ENCODE assay signal across 15 cellular contexts in the genomic region with DNA sequence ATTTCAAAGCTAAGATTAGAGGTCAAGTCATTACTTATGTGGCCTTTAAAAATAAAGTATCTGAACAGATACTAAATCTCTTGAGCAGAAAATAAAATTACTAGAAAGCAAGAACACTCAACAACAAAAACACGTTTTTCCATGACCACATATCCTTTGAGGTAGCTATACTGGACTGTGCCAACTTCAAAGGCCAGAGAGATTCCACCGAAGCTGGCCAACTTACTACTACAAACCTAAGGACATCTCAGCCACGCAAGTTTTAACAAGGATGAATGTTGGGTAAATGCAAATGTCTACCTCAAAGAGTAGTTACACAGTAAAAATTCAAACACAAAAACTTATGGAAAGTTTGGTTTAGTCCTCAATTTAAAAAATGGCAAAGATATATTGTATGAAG. TPM values are rescaled to one million over a fixed set of nuclear protein-coding genes. Genes with fewer than 3 reads are reported as not detected.
DNase-seq lines count a peak whose midpoint lies in the region; ATAC-seq and TF ChIP-seq lines count a peak whose summit lies in the region.
"Had no signal": no experiment of that assay in that cellular context is flagged by ENCODE, and none has a peak within 500 bp of the region (broad histone marks: within the 10 kb centered on the region; RNA-seq: fewer than 3 reads in every experiment).

No MANE protein-coding gene starts in this region.

- H3K36me3 ChIP-seq in heart left ventricle (peaks cover 0 to 20% (median 10%) of the 10 kb centered on the region in 9 donors), MM.1S (replicated peaks; ENCODE audit: insufficient read depth, low read length) (no peaks in the 10 kb centered on the region), adrenal gland (replicated peaks in 1 of 2) (no peaks in the 10 kb centered on the region), Peyer's patch (peaks cover 0 to 12% (median 0%) of the 10 kb centered on the region in 3 donors)
- H3K36me3 ChIP-seq: HAP-1 had no signal

- no peak for DNase-seq in heart left ventricle
- DNase-seq in Right ventricle myocardium inferior (ENCODE audit: missing footprints), result no peak
- no peak for DNase-seq in MM.1S
- peak in 1 of 7 donors; percentile 12 for DNase-seq in adrenal gland
- DNase-seq in Peyer's patch, result no peak
- no peak for DNase-seq in NCI-H1048 (lab: John Stamatoyannopoulos, UW)
- DNase-seq in DMS79 (lab: John Stamatoyannopoulos, UW), result no peak
- DNase-seq: 8988T; CD8-positive, alpha-beta memory T cell; NCI-H1694 treated with DMSO at 0.1 percent for 48 hours; NCI-H510A treated with DMSO at 0.1 percent for 48 hours had no signal

- peaks cover 49% of the 10 kb centered on the region for H3K79me2 ChIP-seq in MM.1S (ENCODE audit: low read length)

- peak overlapping the region in 4 of 12 donors; percentile 2 to 72 (median 30) for H3K27ac ChIP-seq in heart left ventricle
- H3K27ac ChIP-seq in MM.1S (ENCODE audit: low read length), result no peak overlapping the region
- H3K27ac ChIP-seq in adrenal gland, result peak overlapping the region in 3 of 5 donors; percentile 4 to 52 (median 20)
- H3K27ac ChIP-seq in Peyer's patch, result no peak overlapping the region

- H3K27me3 ChIP-seq in heart left ventricle (no peaks in the 10 kb centered on the region), MM.1S (replicated peaks; ENCODE audit: insufficient read depth, low read length) (no peaks in the 10 kb centered on the region), adrenal gland (no peaks in the 10 kb centered on the region), Peyer's patch (no peaks in the 10 kb centered on the region)
- H3K27me3 ChIP-seq: BLaER1 treated with 17β-estradiol and CSF1 and Interleukin-3, amounts not matched to agents 10 nM and 100 nM had no signal

- intact Hi-C loops in heart left ventricle (cut with DNase I), result loop anchor here in 1 of 10 donors (5.0 kb wide), 1 partner anchor 37 kb away; no protein-coding TSS in a partner anchor
- intact Hi-C loops in Right ventricle myocardium inferior (cut with DNase I), result no loop called here
- intact Hi-C loops in adrenal gland (cut with DNase I), result no loop called here

- TF ChIP-seq POLR2A in heart left ventricle (IDR thresholded peaks at IDR 0.05), result no peak
- TF ChIP-seq POLR2A in adrenal gland (IDR thresholded peaks at IDR 0.05), result no peak
- no peak for TF ChIP-seq POLR2A in Peyer's patch (IDR thresholded peaks at IDR 0.05)

- no peaks in the 10 kb centered on the region for H3K9me3 Mint-ChIP-seq in stimulated activated memory B cell treated with anti-CD40 and anti-IgM and Interleukin-4, amounts not matched to agents 10 μg/mL and 1 μg/mL and 100 μg/mL, for 72 hours
- H3K9me3 Mint-ChIP-seq: CD8-positive, alpha-beta memory T cell had no signal

- no peak overlapping the region for H3K4me3 Mint-ChIP-seq in stimulated activated memory B cell treated with anti-CD40 and anti-IgM and Interleukin-4, amounts not matched to agents 10 μg/mL and 1 μg/mL and 100 μg/mL, for 72 hours
- H3K4me3 Mint-ChIP-seq: CD8-positive, alpha-beta memory T cell had no signal

- H3K4me2 ChIP-seq in MM.1S (ENCODE audit: low read depth, low read length), result peak overlapping the region; percentile 59; the same call in 1 of the 2 replicates

- peaks cover 31% of the 10 kb centered on the region for H3K4me1 Mint-ChIP-seq in stimulated activated memory B cell treated with anti-CD40 and anti-IgM and Interleukin-4, amounts not matched to agents 10 μg/mL and 1 μg/mL and 100 μg/mL, for 72 hours

- H3K27me3 Mint-ChIP-seq in stimulated activated memory B cell treated with anti-CD40 and anti-IgM and Interleukin-4, amounts not matched to agents 10 μg/mL and 1 μg/mL and 100 μg/mL, for 72 hours, result no peaks in the 10 kb centered on the region
- H3K27me3 Mint-ChIP-seq: CD8-positive, alpha-beta memory T cell had no signal

- 26 to 54% (median 39%) methylated on average over 3 of the region's 3 CpGs for WGBS in heart left ventricle, 4 donors
- 53 to 60% (median 59%) methylated on average over 3 of the region's 3 CpGs for WGBS in adrenal gland, 4 donors

- H3K4me3 ChIP-seq in heart left ventricle, result no peak overlapping the region
- H3K4me3 ChIP-seq in MM.1S (ENCODE audit: low read length), result no peak overlapping the region
- H3K4me3 ChIP-seq in adrenal gland, result no peak overlapping the region
- H3K4me3 ChIP-seq in Peyer's patch, result no peak overlapping the region
- H3K4me3 ChIP-seq: BLaER1 treated with 17β-estradiol and CSF1 and Interleukin-3, amounts not matched to agents 10 nM and 100 nM; HAP-1 had no signal

- 0 out of 2 replicates have a peak, but pooled peaks cover 3% of the 10 kb centered on the region for H4K20me1 ChIP-seq in MM.1S (ENCODE audit: insufficient read depth, low read length)

- H3K9me2 ChIP-seq in MM.1S (replicated peaks; ENCODE audit: insufficient read depth, low read length), result no peaks in the 10 kb centered on the region

- no peak for TF ChIP-seq CTCF in heart left ventricle (IDR thresholded peaks at IDR 0.05)
- TF ChIP-seq CTCF in MM.1S (IDR thresholded peaks at IDR 0.05; ENCODE audit: low read length), result no peak
- TF ChIP-seq CTCF in adrenal gland (IDR thresholded peaks at IDR 0.05), result no peak
- no peak for TF ChIP-seq CTCF in Peyer's patch (IDR thresholded peaks at IDR 0.05)

- H3K9ac ChIP-seq in MM.1S (ENCODE audit: low read length), result no peak overlapping the region
- H3K9ac ChIP-seq: BLaER1 treated with 17β-estradiol and CSF1 and Interleukin-3, amounts not matched to agents 10 nM and 100 nM had no signal

- H2AFZ ChIP-seq in MM.1S (ENCODE audit: low read length), result no peak overlapping the region

- H3K4me1 ChIP-seq in heart left ventricle (peaks cover 0 to 36% (median 23%) of the 10 kb centered on the region in 12 donors), MM.1S (ENCODE audit: low read length) (peaks cover 14% of the 10 kb centered on the region), adrenal gland (replicated peaks in 1 of 2) (peaks cover 4 to 20% of the 10 kb centered on the region in 2 donors), Peyer's patch (peaks cover 0 to 8% (median 0%) of the 10 kb centered on the region in 4 donors)

- peaks cover 13% of the 10 kb centered on the region for H3F3A ChIP-seq in MM.1S (ENCODE audit: insufficient read depth, low read length)

- peak overlapping the region; percentile 86 for H3K27ac Mint-ChIP-seq in stimulated activated memory B cell treated with anti-CD40 and anti-IgM and Interleukin-4, amounts not matched to agents 10 μg/mL and 1 μg/mL and 100 μg/mL, for 72 hours
- H3K27ac Mint-ChIP-seq: CD8-positive, alpha-beta memory T cell had no signal

- peak; percentile 52 to 76 (median 60) for ATAC-seq in heart left ventricle
- ATAC-seq in Right ventricle myocardium inferior, result no peak
- ATAC-seq in stimulated activated memory B cell treated with anti-CD40 and anti-IgM and Interleukin-4, amounts not matched to agents 10 μg/mL and 1 μg/mL and 100 μg/mL, for 72 hours, result no peak
- ATAC-seq: Panc1 had no signal

- H3K9me3 ChIP-seq in heart left ventricle (no peaks in the 10 kb centered on the region), MM.1S (replicated peaks; ENCODE audit: insufficient read depth, low read length) (no peaks in the 10 kb centered on the region), adrenal gland (replicated peaks in 1 of 3) (no peaks in the 10 kb centered on the region), Peyer's patch (no peaks in the 10 kb centered on the region)
- H3K9me3 ChIP-seq: BLaER1 treated with 17β-estradiol and CSF1 and Interleukin-3, amounts not matched to agents 10 nM and 100 nM; HAP-1 had no signal

- H3K36me3 Mint-ChIP-seq in stimulated activated memory B cell treated with anti-CD40 and anti-IgM and Interleukin-4, amounts not matched to agents 10 μg/mL and 1 μg/mL and 100 μg/mL, for 72 hours, result peaks cover 12% of the 10 kb centered on the region

RNA-seq across cellular contexts. Expression of a gene that starts 18.9 kb away (rescaled TPM):
- total RNA-seq in heart left ventricle (100 to 1,000 TPM in 1 of 9 donors, 10 to 100 TPM in 8; 53.8 to 130 (median 72.3) TPM), Right ventricle myocardium inferior (80.6 TPM), adrenal gland (100 to 1,000 TPM in 2 of 8 donors, 10 to 100 TPM in 6; 49.1 to 194 (median 74.1) TPM), Peyer's patch (100 to 1,000 TPM in 2 of 4 donors, 10 to 100 TPM in 2; 90.6 to 142 (median 109) TPM)
- polyA plus RNA-seq in heart left ventricle (100 to 1,000 TPM in 1 of 2 donors, 10 to 100 TPM in 1; 93.8 to 140 TPM), adrenal gland (100 to 1,000 TPM in 1 of 3 donors, 10 to 100 TPM in 2; 68.1 to 130 (median 97.5) TPM)

Comparison
In these comparisons a context has a peak if more than half of its experiments do, and no peak if none do; other contexts are left out.
1. ATAC-seq: peak in heart left ventricle (4 of 4); none in Right ventricle myocardium inferior (single experiment) and stimulated activated memory B cell treated with anti-CD40 and anti-IgM and Interleukin-4, amounts not matched to agents 10 μg/mL and 1 μg/mL and 100 μg/mL, for 72 hours (single experiment).
2. H3K27ac ChIP-seq: peak in adrenal gland (3 of 5); none in MM.1S (single experiment) and Peyer's patch (0 of 4).